Comparison of ENCODE assay signal across 1 cellular context in genomic region chr17:75350029-75350428, GRCh38.
TF ChIP-seq lines count a peak whose summit lies in the region.

No MANE protein-coding gene starts in this region.

TF ChIP-seq in HepG2, 621 proteins besides CTCF, POLR2A, EP300 and RAD21:
- TF ChIP-seq FOXA3 (CRISPR knock-in tag; IDR thresholded peaks at IDR 0.05): 0 out of 2 replicates have a peak, but pooled peaks have one; percentile 11
- TF ChIP-seq, protein P1, sequence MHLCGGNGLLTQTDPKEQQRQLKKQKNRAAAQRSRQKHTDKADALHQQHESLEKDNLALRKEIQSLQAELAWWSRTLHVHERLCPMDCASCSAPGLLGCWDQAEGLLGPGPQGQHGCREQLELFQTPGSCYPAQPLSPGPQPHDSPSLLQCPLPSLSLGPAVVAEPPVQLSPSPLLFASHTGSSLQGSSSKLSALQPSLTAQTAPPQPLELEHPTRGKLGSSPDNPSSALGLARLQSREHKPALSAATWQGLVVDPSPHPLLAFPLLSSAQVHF (CRISPR knock-in tag; IDR thresholded peaks at IDR 0.05): no peak
- TF ChIP-seq, protein P2, sequence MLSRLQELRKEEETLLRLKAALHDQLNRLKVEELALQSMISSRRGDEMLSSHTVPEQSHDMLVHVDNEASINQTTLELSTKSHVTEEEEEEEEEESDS (CRISPR knock-in tag; IDR thresholded peaks at IDR 0.05; ENCODE audit: borderline replicate concordance): no peak
- TF ChIP-seq, protein P3, sequence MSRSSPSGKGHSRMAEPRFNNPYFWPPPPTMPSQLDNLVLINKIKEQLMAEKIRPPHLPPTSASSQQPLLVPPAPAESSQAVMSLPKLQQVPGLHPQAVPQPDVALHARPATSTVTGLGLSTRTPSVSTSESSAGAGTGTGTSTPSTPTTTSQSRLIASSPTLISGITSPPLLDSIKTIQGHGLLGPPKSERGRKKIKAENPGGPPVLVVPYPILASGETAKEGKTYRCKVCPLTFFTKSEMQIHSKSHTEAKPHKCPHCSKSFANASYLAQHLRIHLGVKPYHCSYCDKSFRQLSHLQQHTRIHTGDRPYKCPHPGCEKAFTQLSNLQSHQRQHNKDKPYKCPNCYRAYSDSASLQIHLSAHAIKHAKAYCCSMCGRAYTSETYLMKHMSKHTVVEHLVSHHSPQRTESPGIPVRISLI (CRISPR knock-in tag; IDR thresholded peaks at IDR 0.05; ENCODE audit: borderline replicate concordance): peak; percentile 63; the same call in 1 of the 2 replicates
